ENCODE assay signal across 1 cellular context in the genomic region with DNA sequence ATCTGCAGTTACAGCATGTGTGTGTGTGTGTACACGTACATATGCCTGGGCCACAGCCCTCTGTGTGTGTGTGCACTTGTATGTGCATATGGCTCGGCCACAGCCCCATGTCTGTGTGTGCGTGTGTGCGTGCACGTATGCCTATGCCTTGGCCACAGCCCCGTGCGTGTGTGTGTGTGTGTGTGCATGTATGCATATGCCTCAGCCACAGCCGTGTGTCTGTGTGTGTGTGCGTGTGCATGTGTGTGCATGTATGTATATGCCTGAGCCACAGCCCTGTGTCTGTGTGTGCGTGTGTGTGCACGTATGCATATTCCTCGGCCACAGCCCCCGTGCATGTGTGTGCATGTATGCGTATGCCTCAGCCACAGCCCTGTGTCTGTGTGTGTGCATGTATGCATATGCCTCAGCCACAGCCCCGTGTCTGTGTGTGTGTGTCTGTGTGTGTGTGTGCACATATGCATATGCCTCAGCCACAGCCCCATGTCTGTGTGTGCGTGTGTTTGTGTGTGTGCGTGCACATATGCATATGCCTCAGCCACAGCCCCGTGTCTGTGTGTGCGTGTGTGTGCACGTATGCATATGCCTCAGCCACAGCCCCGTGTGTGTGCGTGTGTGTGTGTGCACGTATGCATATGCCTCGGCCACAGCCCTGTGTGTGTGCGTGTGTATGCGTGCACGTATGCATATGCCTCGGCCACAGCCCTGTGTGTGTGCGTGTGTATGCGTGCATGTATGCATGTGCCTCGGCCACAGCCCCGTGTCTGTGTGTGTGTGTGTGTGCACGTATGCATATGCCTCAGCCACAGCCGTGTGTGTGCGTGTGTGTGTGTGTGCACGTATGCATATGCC.
TF ChIP-seq lines count a peak whose summit lies in the region.

No MANE protein-coding gene starts in this region.

TF ChIP-seq in GM12878, 131 proteins besides CTCF, POLR2A, EP300 and RAD21:
- TF ChIP-seq RUNX3 (IDR thresholded peaks at IDR 0.05; ENCODE audit: low read length) (no peak), POLR2AphosphoS5 (IDR thresholded peaks at IDR 0.05; ENCODE audit: low read length) (peak; percentile 56; the same call in 1 of the 2 replicates), TARDBP (IDR thresholded peaks at IDR 0.05; ENCODE audit: borderline replicate concordance) (0 out of 2 replicates have a peak, but pooled peaks have one; percentile 20)
- TF ChIP-seq, protein P1, sequence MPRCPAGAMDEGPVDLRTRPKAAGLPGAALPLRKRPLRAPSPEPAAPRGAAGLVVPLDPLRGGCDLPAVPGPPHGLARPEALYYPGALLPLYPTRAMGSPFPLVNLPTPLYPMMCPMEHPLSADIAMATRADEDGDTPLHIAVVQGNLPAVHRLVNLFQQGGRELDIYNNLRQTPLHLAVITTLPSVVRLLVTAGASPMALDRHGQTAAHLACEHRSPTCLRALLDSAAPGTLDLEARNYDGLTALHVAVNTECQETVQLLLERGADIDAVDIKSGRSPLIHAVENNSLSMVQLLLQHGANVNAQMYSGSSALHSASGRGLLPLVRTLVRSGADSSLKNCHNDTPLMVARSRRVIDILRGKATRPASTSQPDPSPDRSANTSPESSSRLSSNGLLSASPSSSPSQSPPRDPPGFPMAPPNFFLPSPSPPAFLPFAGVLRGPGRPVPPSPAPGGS (IDR thresholded peaks at IDR 0.05; ENCODE audit: borderline replicate concordance, insufficient read depth, low read depth, low read length, poor library complexity, severe bottlenecking): peak; percentile 14
